8 cellular contexts compared by ENCODE assay signal in the genomic region with DNA sequence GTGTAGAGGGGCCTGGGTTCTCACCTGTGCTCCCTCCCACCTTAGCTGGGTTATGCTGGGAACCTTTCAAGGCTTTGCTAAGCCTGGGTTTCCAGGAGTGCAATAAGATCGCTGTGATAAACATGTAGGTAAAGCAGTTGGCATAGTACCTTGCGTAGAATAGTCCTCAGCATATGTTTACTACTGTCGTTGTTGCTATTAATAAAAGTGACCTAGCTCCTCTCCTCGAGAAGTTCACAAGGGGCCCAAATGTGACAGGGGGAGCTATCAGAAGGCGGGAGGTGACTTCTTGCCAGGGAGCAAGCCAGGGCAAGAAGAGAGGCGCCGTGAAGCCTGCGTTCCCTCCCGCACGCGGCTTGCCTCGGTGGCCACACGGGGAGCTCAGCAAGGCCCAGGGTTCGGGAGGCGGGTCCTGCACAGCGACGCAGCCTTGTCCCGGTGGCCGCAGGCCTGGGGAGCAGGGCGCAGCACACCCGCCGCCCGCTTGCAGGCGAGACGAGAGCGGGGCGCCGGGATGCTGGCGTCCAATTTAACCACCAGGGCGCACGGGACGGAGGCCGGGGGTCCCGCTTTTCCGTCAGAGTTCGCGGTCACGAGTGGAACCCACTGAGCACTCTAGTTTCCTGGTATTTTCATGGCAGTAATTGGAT.
A peak's percentile ranks its signal among the peaks of the same experiment; 100 is the strongest.
DNase-seq lines count a peak whose midpoint lies in the region; ATAC-seq, FAIRE-seq and TF ChIP-seq lines count a peak whose summit lies in the region.

No MANE protein-coding gene starts in this region.

- peak overlapping the region; percentile 88 for H2AFZ ChIP-seq in endothelial cell of umbilical vein (ENCODE audit: low read depth, low read length)

- H3K36me3 ChIP-seq in SK-N-MC (ENCODE audit: insufficient read depth, low read length) (no peaks in the 10 kb centered on the region), endothelial cell of umbilical vein (ENCODE audit: control insufficient read depth in 2 of 2, extremely low read depth in 1 of 2, insufficient read depth in 2 of 2, low read length in 2 of 2) (no peaks in the 10 kb centered on the region), muscle layer of duodenum (ENCODE audit: control insufficient read depth in 1 of 2, insufficient read depth in 2 of 2, low read length in 2 of 2) (no peaks in the 10 kb centered on the region), urinary bladder (ENCODE audit: insufficient read depth) (no peaks in the 10 kb centered on the region)

- H3K9me1 ChIP-seq in endothelial cell of umbilical vein (replicated peaks; ENCODE audit: control insufficient read depth, extremely low read depth, insufficient read depth, low read length): no peaks in the 10 kb centered on the region

- intact Hi-C loops in endothelial cell of umbilical vein (cut with micrococcal nuclease): loop anchor here (1.0 to 5.0 kb wide), 6 partner anchors 20 to 269 kb away; no protein-coding TSS in a partner anchor

- dilution Hi-C loops in endothelial cell of umbilical vein (cut with MboI; ENCODE audit: extremely low pct_ligation_motif_present, low sequenced_read_pairs): no loop called here

- H3K4me1 ChIP-seq in endothelial cell of umbilical vein (ENCODE audit: control insufficient read depth, extremely low read depth, insufficient read depth, low read length) (peaks cover 11% of the 10 kb centered on the region), muscle layer of duodenum (ENCODE audit: control insufficient read depth in 1 of 2, insufficient read depth in 2 of 2, low read length in 2 of 2) (peaks cover 0 to 5% of the 10 kb centered on the region in 2 donors), urinary bladder (ENCODE audit: insufficient read depth) (no peaks in the 10 kb centered on the region)

- H3K27me3 ChIP-seq in endothelial cell of umbilical vein (ENCODE audit: control insufficient read depth in 2 of 2, insufficient read depth in 2 of 2, low read length in 2 of 2) (peaks cover 0 to 1% of the 10 kb centered on the region in 2 experiments), muscle layer of duodenum (ENCODE audit: low read depth, low read length) (no peaks in the 10 kb centered on the region)

- CTCF ChIA-PET in endothelial cell of umbilical vein (lab: Charles Lee): interaction anchor here (0.7 to 3.6 kb wide), 19 partner anchors 9 to 505 kb away, joined by 3 to 28 read pairs (median 6); no protein-coding TSS in a partner anchor

- POLR2A ChIA-PET in endothelial cell of umbilical vein (lab: Charles Lee): no interaction called here

- TSS peak; percentile 64 for BruUV-seq in endothelial cell of umbilical vein (replicated peaks; lab: Mats Ljungman, UMichigan)

- no peaks in the 10 kb centered on the region for H4K20me1 ChIP-seq in endothelial cell of umbilical vein (replicated peaks; ENCODE audit: control insufficient read depth, extremely low read depth, insufficient read depth, low read length)

- H3K4me2 ChIP-seq in endothelial cell of umbilical vein (ENCODE audit: insufficient read depth, low read length): peak overlapping the region; percentile 78

- ATAC-seq in HG03342 (IDR thresholded peaks at IDR 0.05; ENCODE audit: unreplicated experiment): peak; percentile 21

- WGBS in urinary bladder: 3% methylated on average over 38 of the region's 38 CpGs

- no peak overlapping the region for H3K9ac ChIP-seq in SK-N-MC (ENCODE audit: insufficient read length)
- peak overlapping the region; percentile 62 for H3K9ac ChIP-seq in endothelial cell of umbilical vein (replicated peaks; ENCODE audit: extremely low read depth, insufficient read depth, low read length)

- H3K27ac ChIP-seq in SK-N-MC (no peak overlapping the region), endothelial cell of umbilical vein (ENCODE audit: insufficient read depth, low read depth, low read length) (peak overlapping the region; percentile 44), muscle layer of duodenum (ENCODE audit: low read length) (no peak overlapping the region), urinary bladder (ENCODE audit: low read depth) (peak overlapping the region; percentile 26)

- TF ChIP-seq CTCF in D721Med (IDR thresholded peaks at IDR 0.05; ENCODE audit: insufficient read depth, missing control alignments) (no peak), endothelial cell of umbilical vein (IDR thresholded peaks at IDR 0.05; ENCODE audit: extremely low read depth in 1 of 2, insufficient read depth in 1 of 2, low read depth in 1 of 2, low read length in 2 of 2) (peak in 1 of 2 donors; percentile 11)

- peak; percentile 24 for DNase-seq in D721Med (ENCODE audit: insufficient read length, low spot score)
- no peak for DNase-seq in SK-N-MC (ENCODE audit: low read depth, low spot score)
- DNase-seq in endothelial cell of umbilical vein (ENCODE audit: low read depth, low spot score): no peak
- no peak for DNase-seq in HUDEP-2 (lab: John Stamatoyannopoulos, UW; ENCODE audit: unreplicated experiment in 76 of 76)

- H3K4me3 ChIP-seq in SK-N-MC (peak overlapping the region; percentile 71), endothelial cell of umbilical vein (replicated peaks in 1 of 3; ENCODE audit: insufficient read depth in 1 of 3, low read depth in 1 of 3, low read length in 3 of 3) (peak overlapping the region; percentile 12 to 65 (median 61)), muscle layer of duodenum (ENCODE audit: low read depth in 1 of 2, low read length in 2 of 2) (peak overlapping the region; percentile 66 to 91), urinary bladder (ENCODE audit: low read depth, low read length) (peak overlapping the region; percentile 43)

- H3K79me2 ChIP-seq in endothelial cell of umbilical vein (ENCODE audit: control insufficient read depth, insufficient read depth, low read length): no peaks in the 10 kb centered on the region

- H3K9me3 ChIP-seq in SK-N-MC (ENCODE audit: low read depth, low read length): no peaks in the 10 kb centered on the region
- H3K9me3 ChIP-seq in endothelial cell of umbilical vein (replicated peaks; ENCODE audit: control insufficient read depth, insufficient read depth, low read length): no peaks in the 10 kb centered on the region
- H3K9me3 ChIP-seq in muscle layer of duodenum (ENCODE audit: control insufficient read depth in 1 of 2, low read length in 2 of 2): no peaks in the 10 kb centered on the region

- TF ChIP-seq POLR2A in GM19193 (IDR thresholded peaks at IDR 0.05; ENCODE audit: extremely low read depth, insufficient read depth, insufficient read length) (peak; percentile 11), endothelial cell of umbilical vein (IDR thresholded peaks at IDR 0.05; ENCODE audit: low read depth, low read length) (no peak)

- FAIRE-seq in D721Med (lab: Jason Lieb, UNC): no peak
- no peak for FAIRE-seq in endothelial cell of umbilical vein (lab: Jason Lieb, UNC)

TF ChIP-seq in endothelial cell of umbilical vein, 7 proteins besides CTCF, POLR2A, EP300 and RAD21:
- TF ChIP-seq GATA2 (IDR thresholded peaks at IDR 0.05; ENCODE audit: insufficient read depth, insufficient read length, low read depth, low read length): no peak
- TF ChIP-seq JUN (IDR thresholded peaks at IDR 0.05; ENCODE audit: borderline replicate concordance, insufficient read depth, insufficient read length, low read depth): no peak
- no peak for TF ChIP-seq POLR2AphosphoS5 (IDR thresholded peaks at IDR 0.05; ENCODE audit: insufficient read depth, low read depth, low read length)
- TF ChIP-seq, protein P1, sequence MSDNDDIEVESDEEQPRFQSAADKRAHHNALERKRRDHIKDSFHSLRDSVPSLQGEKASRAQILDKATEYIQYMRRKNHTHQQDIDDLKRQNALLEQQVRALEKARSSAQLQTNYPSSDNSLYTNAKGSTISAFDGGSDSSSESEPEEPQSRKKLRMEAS (IDR thresholded peaks at IDR 0.05; ENCODE audit: insufficient read depth, insufficient read length): no peak
- TF ChIP-seq EZH2 (IDR thresholded peaks at IDR 0.05; ENCODE audit: borderline replicate concordance, low read depth, low read length, severe bottlenecking): no peak
- TF ChIP-seq FOS (IDR thresholded peaks at IDR 0.05; ENCODE audit: borderline replicate concordance, insufficient read depth, low read length): no peak
- no peak for TF ChIP-seq MYC (IDR thresholded peaks at IDR 0.05; ENCODE audit: low read depth, low read length)

Comparison
In these comparisons a context has a peak if more than half of its experiments do, and no peak if none do; other contexts are left out.
1. H3K27ac ChIP-seq: peak in endothelial cell of umbilical vein (single experiment) and urinary bladder (single experiment); none in SK-N-MC (single experiment) and muscle layer of duodenum (single experiment).
2. Peak in every context shown above with its lines, with median percentiles within 50 percentile points of each other: H3K4me3 ChIP-seq.